In genomic region chr3:191030491-191030890, GRCh38 we compare ENCODE assay signal across 14 cellular contexts.
DNase-seq lines count a peak whose midpoint lies in the region; ATAC-seq and TF ChIP-seq lines count a peak whose summit lies in the region.
"Had no signal": no experiment of that assay in that cellular context is flagged by ENCODE, and none has a peak within 500 bp of the region (broad histone marks: within the 10 kb centered on the region; RNA-seq: fewer than 3 reads in every experiment).

No MANE protein-coding gene starts in this region.

- H3K4me1 ChIP-seq in Caco-2, result no peaks in the 10 kb centered on the region
- H3K4me1 ChIP-seq: A549 had no signal

- peaks cover 3% of the 10 kb centered on the region for H3K27me3 Mint-ChIP-seq in Caco-2 (ENCODE audit: insufficient read depth, unreplicated experiment)
- H3K27me3 Mint-ChIP-seq: CD8-positive, alpha-beta memory T cell had no signal

- CTCF ChIA-PET in Caco-2 (lab: Charles Lee), result interaction anchor here (0.7 kb wide), 1 partner anchor 293 kb away, joined by 3 read pairs; no protein-coding TSS in a partner anchor

- H3K36me3 ChIP-seq in Caco-2 (ENCODE audit: control insufficient read depth, insufficient read depth, low read length), result no peaks in the 10 kb centered on the region

- no peaks in the 10 kb centered on the region for H3K9me3 ChIP-seq in Caco-2
- H3K9me3 ChIP-seq: A549 had no signal

- H3K27ac Mint-ChIP-seq in Caco-2 (ENCODE audit: unreplicated experiment), result no peak overlapping the region
- H3K27ac Mint-ChIP-seq: CD14-positive monocyte; CD8-positive, alpha-beta memory T cell had no signal

- no peaks in the 10 kb centered on the region for H3K27me3 ChIP-seq in Caco-2 (replicated peaks; ENCODE audit: control insufficient read depth, insufficient read depth, low read length)

- ATAC-seq in GM21526 (IDR thresholded peaks at IDR 0.05; ENCODE audit: low FRiP score, unreplicated experiment), result no peak
- ATAC-seq: A549, HCT116 had no signal

- DNase-seq in epithelial cell of esophagus (ENCODE audit: low read depth) (peak; percentile 12), fibroblast of the aortic adventitia (ENCODE audit: low read depth) (peak; percentile 59), retinal pigment epithelial cell (ENCODE audit: low read depth) (peak; percentile 89), NCI-H1694 (lab: John Stamatoyannopoulos, UW) (no peak), Caco-2 (no peak)
- no peak for DNase-seq in activated CD4-positive, alpha-beta T cell treated with anti-CD3 and anti-CD28 coated beads for 48 hours
- DNase-seq: CD8-positive, alpha-beta memory T cell; DMS53; GF-D8; GM23248 had no signal

- TF ChIP-seq CTCF in epithelial cell of esophagus (IDR thresholded peaks at IDR 0.05; ENCODE audit: insufficient read depth, low read depth, low read length, missing control alignments), result no peak
- no peak for TF ChIP-seq CTCF in fibroblast of the aortic adventitia (IDR thresholded peaks at IDR 0.05; ENCODE audit: insufficient read depth, low read length)
- no peak for TF ChIP-seq CTCF in retinal pigment epithelial cell (conservative IDR thresholded peaks at IDR 0.05; ENCODE audit: low read depth, low read length)
- TF ChIP-seq CTCF in Caco-2 (IDR thresholded peaks at IDR 0.05; ENCODE audit: insufficient read depth in 1 of 2, low read depth in 1 of 2, low read length in 1 of 2, severe bottlenecking in 1 of 2, unreplicated experiment in 1 of 2), result no peak

- H3K4me1 Mint-ChIP-seq in Caco-2 (ENCODE audit: low read depth, unreplicated experiment), result no peaks in the 10 kb centered on the region
- H3K4me1 Mint-ChIP-seq: CD14-positive monocyte; CD8-positive, alpha-beta memory T cell had no signal

- H3K9me3 Mint-ChIP-seq in Caco-2 (ENCODE audit: unreplicated experiment), result no peaks in the 10 kb centered on the region
- H3K9me3 Mint-ChIP-seq: CD8-positive, alpha-beta memory T cell had no signal

- intact Hi-C loops in Caco-2 (cut with micrococcal nuclease; ENCODE audit: unreplicated experiment), result no loop called here

- no peak overlapping the region for H3K4me3 ChIP-seq in epithelial cell of esophagus (ENCODE audit: low read length)
- no peak overlapping the region for H3K4me3 ChIP-seq in fibroblast of the aortic adventitia (ENCODE audit: low read depth, low read length)
- H3K4me3 ChIP-seq in retinal pigment epithelial cell (ENCODE audit: low read length), result no peak overlapping the region
- no peak overlapping the region for H3K4me3 ChIP-seq in Caco-2 (ENCODE audit: low read depth, low read length)
- H3K4me3 ChIP-seq: A549, GM23248 had no signal

- BruUV-seq in Caco-2 (replicated peaks; lab: Mats Ljungman, UMichigan), result no TSS peak

- no peak overlapping the region for H3K4me3 Mint-ChIP-seq in Caco-2 (ENCODE audit: unreplicated experiment)
- H3K4me3 Mint-ChIP-seq: CD14-positive monocyte; CD8-positive, alpha-beta memory T cell had no signal

- POLR2A ChIA-PET in Caco-2 (lab: Charles Lee), result no interaction called here

- H3K36me3 Mint-ChIP-seq in Caco-2 (ENCODE audit: insufficient read depth, unreplicated experiment), result no peaks in the 10 kb centered on the region
- H3K36me3 Mint-ChIP-seq: CD14-positive monocyte; CD8-positive, alpha-beta memory T cell had no signal

Comparison
In these comparisons a context has a peak if more than half of its experiments do, and no peak if none do; other contexts are left out.
1. DNase-seq: peak in epithelial cell of esophagus (single experiment), fibroblast of the aortic adventitia (single experiment) and retinal pigment epithelial cell (single experiment); none in activated CD4-positive, alpha-beta T cell treated with anti-CD3 and anti-CD28 coated beads for 48 hours (single experiment), NCI-H1694 (single experiment) and Caco-2 (0 of 2).